8 cellular contexts compared by ENCODE assay signal in genomic region chr2:219402665-219403515, GRCh38. TPM values are rescaled to one million over a fixed set of nuclear protein-coding genes. Genes with fewer than 3 reads are reported as not detected.
A peak's percentile ranks its signal among the peaks of the same experiment; 100 is the strongest.
DNase-seq lines count a peak whose midpoint lies in the region; ATAC-seq and TF ChIP-seq lines count a peak whose summit lies in the region.

No MANE protein-coding gene starts in this region.

- ATAC-seq in GM21515 (IDR thresholded peaks at IDR 0.05; ENCODE audit: unreplicated experiment) (peak; percentile 71), RWPE2 (ENCODE audit: low read depth) (peak; percentile 86)

- H3K36me3 ChIP-seq in RWPE2 (ENCODE audit: low read depth) (no peaks in the 10 kb centered on the region), ovary (no peaks in the 10 kb centered on the region)

- H3K9me3 ChIP-seq in RWPE2 (ENCODE audit: severe bottlenecking) (no peaks in the 10 kb centered on the region), ovary (no peaks in the 10 kb centered on the region)

- H3K27me3 ChIP-seq in RWPE2 (ENCODE audit: insufficient read depth, poor library complexity, severe bottlenecking), result no peaks in the 10 kb centered on the region
- H3K27me3 ChIP-seq in ovary, result no peaks in the 10 kb centered on the region

- TF ChIP-seq CTCF in LNCAP (IDR thresholded peaks at IDR 0.05) (peak; percentile 91), RWPE2 (IDR thresholded peaks at IDR 0.05; ENCODE audit: poor library complexity, severe bottlenecking) (peak; percentile 93), ovary (IDR thresholded peaks at IDR 0.05) (peak; percentile 69 to 85 (median 71))

- H3K4me1 ChIP-seq in RWPE2 (ENCODE audit: insufficient read depth, poor library complexity, severe bottlenecking) (no peaks in the 10 kb centered on the region), ovary (ENCODE audit: insufficient read depth) (peaks cover 2% of the 10 kb centered on the region)

- DNase-seq in D341Med (ENCODE audit: low spot score), result peak; percentile 84
- DNase-seq in RWPE2 (ENCODE audit: low spot score), result no peak
- peak; percentile 32 for DNase-seq in activated effector memory CD4-positive, alpha-beta T cell treated with Interleukin-2 at 50 U/mL for 16 hours
- DNase-seq in foreskin melanocyte, result peak; percentile 55
- DNase-seq in ovary, result peak; percentile 68 to 77 (median 71)
- DNase-seq in ureter (ENCODE audit: low spot score), result peak; percentile 77

- intact Hi-C loops in ovary (cut with DNase I), result loop anchor here in 3 of 4 donors (1.0 to 5.0 kb wide), 3 partner anchors 127 to 289 kb away; no protein-coding TSS in a partner anchor

- H3K27ac ChIP-seq in RWPE2 (ENCODE audit: poor library complexity, severe bottlenecking) (no peak overlapping the region), ovary (no peak overlapping the region)

- WGBS in ovary, 3 donors, result 19 to 20% (median 19%) methylated on average over 15 of the region's 15 CpGs

- no peak for TF ChIP-seq POLR2A in ovary (IDR thresholded peaks at IDR 0.05)

- H3K4me3 ChIP-seq in RWPE2 (ENCODE audit: severe bottlenecking) (no peak overlapping the region), ovary (no peak overlapping the region)

- TF ChIP-seq EP300 in ovary (IDR thresholded peaks at IDR 0.05), result no peak

RNA-seq across cellular contexts. Expression of gene DNPEP, which starts 15.2 kb away (rescaled TPM):
- 10 to 100 TPM; 34.7 to 72.9 (median 66.4) TPM for total RNA-seq in ovary
- 10 to 100 TPM; 23.4 to 54.2 TPM for polyA plus RNA-seq in ovary
- total RNA-seq in ureter, result 86.6 TPM

RNA-seq across cellular contexts. Expression of gene DES, which starts 15.3 kb away (rescaled TPM):
- total RNA-seq in ovary (1,000 to 10,000 TPM in 1 of 7 donors, 100 to 1,000 TPM in 4, 10 to 100 TPM in 2; 86.5 to 1,061 (median 184) TPM), ureter (1,211 TPM)
- polyA plus RNA-seq in ovary, result 100 to 1,000 TPM; 149 to 642 TPM

RNA-seq across cellular contexts. Expression of gene SPEG, which starts 31.8 kb away (rescaled TPM):
- total RNA-seq in ovary (10 to 100 TPM; 13.9 to 79.7 (median 29.6) TPM), ureter (76.6 TPM)
- 10 to 100 TPM in 1 of 2 donors, 1 to 10 TPM in 1; 9.9 to 31.4 TPM for polyA plus RNA-seq in ovary
